In genomic region chr20:16314320-16314719, GRCh38 we compare ENCODE assay signal across 15 cellular contexts.
DNase-seq lines count a peak whose midpoint lies in the region; ATAC-seq and TF ChIP-seq lines count a peak whose summit lies in the region.
"Had no signal": no experiment of that assay in that cellular context is flagged by ENCODE, and none has a peak within 500 bp of the region (broad histone marks: within the 10 kb centered on the region; RNA-seq: fewer than 3 reads in every experiment).

No MANE protein-coding gene starts in this region.

- H3K4me1 ChIP-seq in H9 (ENCODE audit: insufficient read depth, low read length) (no peaks in the 10 kb centered on the region), upper lobe of left lung (no peaks in the 10 kb centered on the region)

- no peak overlapping the region for H4K8ac ChIP-seq in H9 (replicated peaks; ENCODE audit: insufficient read length, low read depth, low read length)

- no peaks in the 10 kb centered on the region for H4K20me1 ChIP-seq in H9 (ENCODE audit: control insufficient read depth, insufficient read depth, insufficient read length)

- no peaks in the 10 kb centered on the region for H3K79me2 ChIP-seq in H9 (ENCODE audit: insufficient read depth, low read length)

- H3K9ac ChIP-seq in H9 (ENCODE audit: extremely low read depth, insufficient read length, low read length) = no peak overlapping the region

- no peak overlapping the region for H4K5ac ChIP-seq in H9 (ENCODE audit: insufficient read length, low read depth, low read length)

- TF ChIP-seq POLR2A in upper lobe of left lung (IDR thresholded peaks at IDR 0.05) = no peak

- intact Hi-C loops in activated T-helper 1 cell treated with anti-CD3 and anti-CD28 coated beads, Interleukin-12 subunit alpha, Interleukin-12 subunit beta, Interleukin-2, Interleukin-4 antibody, amounts not matched to agents 30 ng/mL and 10 ng/mL and 1 ng/mL, durations not matched to agents 14 hours and 24 hours and 36 hours (cut with micrococcal nuclease) = no loop called here

- no peaks in the 10 kb centered on the region for H3K27me3 Mint-ChIP-seq in H9 (ENCODE audit: low read depth)
- no peaks in the 10 kb centered on the region for H3K27me3 Mint-ChIP-seq in activated T-helper 1 cell treated with anti-CD3 and anti-CD28 coated beads, Interleukin-12 subunit alpha, Interleukin-12 subunit beta, Interleukin-2, Interleukin-4 antibody, amounts not matched to agents 30 ng/mL and 10 ng/mL and 1 ng/mL, durations not matched to agents 14 hours and 24 hours and 36 hours (ENCODE audit: insufficient read depth)
- H3K27me3 Mint-ChIP-seq: CD4-positive, alpha-beta memory T cell had no signal

- H2BK15ac ChIP-seq in H9 (ENCODE audit: low read depth, low read length) = no peak overlapping the region

- H3K56ac ChIP-seq in H9 (ENCODE audit: insufficient read length, low read depth, low read length) = no peak overlapping the region

- H3K27me3 ChIP-seq in H9 (ENCODE audit: insufficient read depth, low read length) = no peaks in the 10 kb centered on the region
- H3K27me3 ChIP-seq in upper lobe of left lung = no peaks in the 10 kb centered on the region

- no peaks in the 10 kb centered on the region for H3K9me3 Mint-ChIP-seq in H9
- no peaks in the 10 kb centered on the region for H3K9me3 Mint-ChIP-seq in activated T-helper 1 cell treated with anti-CD3 and anti-CD28 coated beads, Interleukin-12 subunit alpha, Interleukin-12 subunit beta, Interleukin-2, Interleukin-4 antibody, amounts not matched to agents 30 ng/mL and 10 ng/mL and 1 ng/mL, durations not matched to agents 14 hours and 24 hours and 36 hours
- H3K9me3 Mint-ChIP-seq: natural killer cell had no signal

- no peak overlapping the region for H3T11ph ChIP-seq in H9 (ENCODE audit: low read length)

- H3K36me3 Mint-ChIP-seq in H9 (ENCODE audit: insufficient read depth in 1 of 3, low read depth in 3 of 3) = peaks cover 0 to 6% (median 4%) of the 10 kb centered on the region in 3 experiments; a peak in 4 of 7 replicates
- H3K36me3 Mint-ChIP-seq in activated T-helper 1 cell treated with anti-CD3 and anti-CD28 coated beads, Interleukin-12 subunit alpha, Interleukin-12 subunit beta, Interleukin-2, Interleukin-4 antibody, amounts not matched to agents 30 ng/mL and 10 ng/mL and 1 ng/mL, durations not matched to agents 14 hours and 24 hours and 36 hours (ENCODE audit: low read depth) = peaks cover 4% of the 10 kb centered on the region
- H3K36me3 Mint-ChIP-seq: natural killer cell had no signal

- TF ChIP-seq CTCF in GM12865 (IDR thresholded peaks at IDR 0.05; ENCODE audit: insufficient read depth, low read depth, low read length, missing control alignments) (no peak), H9 (conservative IDR thresholded peaks at IDR 0.05) (no peak), upper lobe of left lung (IDR thresholded peaks at IDR 0.05) (no peak)

- H3K4me1 Mint-ChIP-seq in H9 = peaks cover 0 to 1% of the 10 kb centered on the region in 2 experiments; a peak in 1 of 4 replicates
- peaks cover 5% of the 10 kb centered on the region for H3K4me1 Mint-ChIP-seq in activated T-helper 1 cell treated with anti-CD3 and anti-CD28 coated beads, Interleukin-12 subunit alpha, Interleukin-12 subunit beta, Interleukin-2, Interleukin-4 antibody, amounts not matched to agents 30 ng/mL and 10 ng/mL and 1 ng/mL, durations not matched to agents 14 hours and 24 hours and 36 hours (ENCODE audit: low read depth)
- H3K4me1 Mint-ChIP-seq: CD4-positive, alpha-beta memory T cell had no signal

- H3K18ac ChIP-seq in H9 (ENCODE audit: insufficient read length, low read depth, low read length) = no peak overlapping the region

- TF ChIP-seq EP300 in upper lobe of left lung (IDR thresholded peaks at IDR 0.05) = no peak

- H2BK12ac ChIP-seq in H9 (ENCODE audit: insufficient read length, low read depth, low read length) = no peak overlapping the region

- H3K36me3 ChIP-seq in upper lobe of left lung = peaks cover 0 to 7% (median 2%) of the 10 kb centered on the region in 4 donors

- H3K4me3 Mint-ChIP-seq in H9 = no peak overlapping the region
- no peak overlapping the region for H3K4me3 Mint-ChIP-seq in activated T-helper 1 cell treated with anti-CD3 and anti-CD28 coated beads, Interleukin-12 subunit alpha, Interleukin-12 subunit beta, Interleukin-2, Interleukin-4 antibody, amounts not matched to agents 30 ng/mL and 10 ng/mL and 1 ng/mL, durations not matched to agents 14 hours and 24 hours and 36 hours
- H3K4me3 Mint-ChIP-seq: CD4-positive, alpha-beta memory T cell had no signal

- H3K4ac ChIP-seq in H9 (ENCODE audit: low read depth, low read length) = no peak overlapping the region

- no peak overlapping the region for H4K91ac ChIP-seq in H9 (ENCODE audit: insufficient read length, low read depth, low read length)

- H3K9me3 ChIP-seq in H9 (ENCODE audit: control insufficient read depth, low read depth, low read length) (no peaks in the 10 kb centered on the region), upper lobe of left lung (no peaks in the 10 kb centered on the region)

- H2BK20ac ChIP-seq in H9 (ENCODE audit: low read depth, low read length, poor library complexity, severe bottlenecking) = no peak overlapping the region

- no peaks in the 10 kb centered on the region for H3K79me1 ChIP-seq in H9 (ENCODE audit: insufficient read depth, low read depth, low read length, poor library complexity, severe bottlenecking)

- ATAC-seq in GM19467 (IDR thresholded peaks at IDR 0.05; ENCODE audit: unreplicated experiment) (peak; percentile 46), HG02763 (IDR thresholded peaks at IDR 0.05; ENCODE audit: unreplicated experiment) (peak; percentile 56), HG03460 (IDR thresholded peaks at IDR 0.05; ENCODE audit: unreplicated experiment) (peak; percentile 65), upper lobe of left lung (ENCODE audit: low FRiP score in 2 of 2) (no peak)
- ATAC-seq: natural killer cell had no signal

- H3K4me3 ChIP-seq in GM12865 (ENCODE audit: low read depth, low read length) = no peak overlapping the region
- no peak overlapping the region for H3K4me3 ChIP-seq in upper lobe of left lung
- H3K4me3 ChIP-seq: coronary artery had no signal

- DNase-seq in GM12865 (ENCODE audit: low read depth) (peak; percentile 75), H9 (no peak), islet precursor cell (no peak), upper lobe of left lung (no peak)
- no peak for DNase-seq in activated T-helper 1 cell treated with anti-CD3 and anti-CD28 coated beads, Interleukin-12 subunit alpha, Interleukin-12 subunit beta, Interleukin-2, Interleukin-4 antibody, amounts not matched to agents 30 ng/mL and 10 ng/mL and 1 ng/mL, durations not matched to agents 14 hours and 24 hours and 36 hours (ENCODE audit: low spot score)
- DNase-seq: activated gamma-delta T cell; CD4-positive, alpha-beta memory T cell; mammary epithelial cell; natural killer cell; substantia nigra; T-helper 1 cell had no signal

- H3K23ac ChIP-seq in H9 (ENCODE audit: insufficient read length, low read depth, low read length) = no peak overlapping the region

- H2AFZ ChIP-seq in H9 (ENCODE audit: low read length) = no peak overlapping the region

- H2BK120ac ChIP-seq in H9 (ENCODE audit: low read depth, low read length, poor library complexity, severe bottlenecking) = no peak overlapping the region

- H3K23me2 ChIP-seq in H9 (ENCODE audit: insufficient read length, low read depth, low read length, poor library complexity, severe bottlenecking) = no peaks in the 10 kb centered on the region

- H2AK5ac ChIP-seq in H9 (ENCODE audit: insufficient read length, low read length) = no peak overlapping the region

- H3K27ac Mint-ChIP-seq in H9 = no peak overlapping the region
- no peak overlapping the region for H3K27ac Mint-ChIP-seq in activated T-helper 1 cell treated with anti-CD3 and anti-CD28 coated beads, Interleukin-12 subunit alpha, Interleukin-12 subunit beta, Interleukin-2, Interleukin-4 antibody, amounts not matched to agents 30 ng/mL and 10 ng/mL and 1 ng/mL, durations not matched to agents 14 hours and 24 hours and 36 hours
- H3K27ac Mint-ChIP-seq: CD4-positive, alpha-beta memory T cell; natural killer cell had no signal

- no peak overlapping the region for H3K4me2 ChIP-seq in H9 (ENCODE audit: insufficient read depth, insufficient read length, low read length)

- no peak overlapping the region for H2BK5ac ChIP-seq in H9 (ENCODE audit: insufficient read length, low read length)

- no peak overlapping the region for H3K27ac ChIP-seq in H9 (ENCODE audit: insufficient read length, low read depth, low read length)
- no peak overlapping the region for H3K27ac ChIP-seq in upper lobe of left lung
- H3K27ac ChIP-seq: coronary artery had no signal

- no CpG with 5 or more reads among the region's 3 CpGs for WGBS in H9 (ENCODE audit: extremely low coverage, insufficient read length, low lambda C conversion rate)
- 84 to 92% methylated on average over 3 of the region's 3 CpGs for WGBS in upper lobe of left lung, 2 donors

- H3K14ac ChIP-seq in H9 (ENCODE audit: insufficient read depth, low read length) = no peak overlapping the region

Comparison
In these comparisons a context has a peak if more than half of its experiments do, and no peak if none do; other contexts are left out.
1. ATAC-seq: peak in GM19467 (single experiment), HG02763 (single experiment) and HG03460 (single experiment); none in upper lobe of left lung (0 of 2).